ENCODE assay signal across 8 cellular contexts in genomic region chr3:4491873-4492239, GRCh38. TPM values are rescaled to one million over a fixed set of nuclear protein-coding genes. Genes with fewer than 3 reads are reported as not detected.
DNase-seq lines count a peak whose midpoint lies in the region; ATAC-seq, FAIRE-seq and TF ChIP-seq lines count a peak whose summit lies in the region.

No MANE protein-coding gene starts in this region.

- ATAC-seq in K562, result no peak
- no peak for ATAC-seq in lung (ENCODE audit: insufficient read depth, low FRiP score)
- no peak for ATAC-seq in upper lobe of right lung

- H3K36me3 Mint-ChIP-seq in activated naive CD4-positive, alpha-beta T cell treated with anti-CD3 and anti-CD28 coated beads, Interleukin-2, amount 50 U/mL, for 24 hours, result peaks cover 4% of the 10 kb centered on the region

- H3K4me1 Mint-ChIP-seq in activated naive CD4-positive, alpha-beta T cell treated with anti-CD3 and anti-CD28 coated beads, Interleukin-2, amount 50 U/mL, for 24 hours, result peaks cover 34% of the 10 kb centered on the region

- H3K36me3 ChIP-seq in K562 (ENCODE audit: control insufficient read depth, insufficient read depth, low read length) (no peaks in the 10 kb centered on the region), lung (ENCODE audit: control insufficient read depth in 2 of 2, insufficient read depth in 2 of 2, low read length in 2 of 2) (no peaks in the 10 kb centered on the region), upper lobe of right lung (no peaks in the 10 kb centered on the region)

- no peak for TF ChIP-seq CTCF in K562 (IDR thresholded peaks at IDR 0.05 in 2 of 3, conservative IDR thresholded peaks at IDR 0.05 in 1 of 3; ENCODE audit: insufficient read depth in 2 of 3, low read depth in 1 of 3, low read length in 3 of 3)
- TF ChIP-seq CTCF in lung (IDR thresholded peaks at IDR 0.05; ENCODE audit: control extremely low read depth, extremely low read depth), result no peak
- no peak for TF ChIP-seq CTCF in upper lobe of right lung (IDR thresholded peaks at IDR 0.05)

- peak overlapping the region; percentile 94 for H2AFZ ChIP-seq in K562 (ENCODE audit: low read depth, low read length)

- H3K4me3 ChIP-seq in K562, result peak overlapping the region; percentile 61
- peak overlapping the region; percentile 81 for H3K4me3 ChIP-seq in lung
- H3K4me3 ChIP-seq in upper lobe of right lung, result peak overlapping the region; percentile 76

- POLR2A ChIA-PET in K562 (lab: Yijun Ruan, JAX), result interaction anchor here (0.5 to 5.2 kb wide), 7 partner anchors 11 to 459 kb away, joined by 3 to 220 read pairs (median 40); partner anchors contain the start of gene SUMF1

- H3K9me3 ChIP-seq in K562 (replicated peaks; ENCODE audit: control insufficient read depth, insufficient read depth, low read depth, low read length) (no peaks in the 10 kb centered on the region), lung (ENCODE audit: control insufficient read depth in 2 of 2, insufficient read depth in 1 of 2, low read length in 1 of 2) (no peaks in the 10 kb centered on the region), upper lobe of right lung (no peaks in the 10 kb centered on the region)

- 15% methylated on average over 7 of the region's 7 CpGs for WGBS in K562 (ENCODE audit: insufficient coverage, low coverage, missing lambda C conversion rate)
- WGBS in lung, 2 donors, result 20 to 23% methylated on average over 7 of the region's 7 CpGs

- no peak for TF ChIP-seq RAD21 in K562 (CRISPR knock-in tag; conservative IDR thresholded peaks at IDR 0.05 in 1 of 2, IDR thresholded peaks at IDR 0.05 in 1 of 2)

- TF ChIP-seq POLR2A in K562 (conservative IDR thresholded peaks at IDR 0.05), result no peak

- H3K27me3 ChIP-seq in K562 (ENCODE audit: control insufficient read depth in 2 of 2, insufficient read depth in 2 of 2, low read length in 2 of 2) (no peaks in the 10 kb centered on the region), lung (ENCODE audit: control insufficient read depth, insufficient read depth) (no peaks in the 10 kb centered on the region), upper lobe of right lung (no peaks in the 10 kb centered on the region)

- no peaks in the 10 kb centered on the region for H3K27me3 Mint-ChIP-seq in activated naive CD4-positive, alpha-beta T cell treated with anti-CD3 and anti-CD28 coated beads, Interleukin-2, amount 50 U/mL, for 24 hours

- CTCF ChIA-PET in K562 (lab: Yijun Ruan, JAX; ENCODE audit: low intra/inter-chr PET ratio), result no interaction called here

- in situ Hi-C loops in K562 (cut with MboI), result no loop called here

- TF ChIP-seq EP300 in K562 (IDR thresholded peaks at IDR 0.05; ENCODE audit: low read length), result no peak

- FAIRE-seq in K562 (lab: Jason Lieb, UNC), result no peak

- peaks cover 17% of the 10 kb centered on the region; the same call in 2 of the 3 replicates for H3K79me2 ChIP-seq in K562 (ENCODE audit: control insufficient read depth, insufficient read depth, low read length)

- no TSS peak for BruUV-seq in K562 (replicated peaks; lab: Mats Ljungman, UMichigan)

- H3K4me1 ChIP-seq in K562 (replicated peaks in 1 of 2; ENCODE audit: control insufficient read depth in 2 of 2, insufficient read depth in 2 of 2, low read length in 2 of 2), result peaks cover 17 to 25% of the 10 kb centered on the region in 2 experiments
- peaks cover 0 to 5% of the 10 kb centered on the region in 2 donors for H3K4me1 ChIP-seq in lung (ENCODE audit: control insufficient read depth in 2 of 2, insufficient read depth in 2 of 2, low read length in 2 of 2)
- peaks cover 15% of the 10 kb centered on the region for H3K4me1 ChIP-seq in upper lobe of right lung

- no peak overlapping the region for H3K27ac ChIP-seq in K562 (ENCODE audit: extremely low read depth, low read depth, low read length)
- H3K27ac ChIP-seq in lung (ENCODE audit: low read depth in 1 of 2, low read length in 1 of 2), result no peak overlapping the region
- no peak overlapping the region for H3K27ac ChIP-seq in upper lobe of right lung

- DNase-seq in activated naive CD4-positive, alpha-beta T cell (lab: John Stamatoyannopoulos, UW), result no peak
- no peak for DNase-seq in K562 (ENCODE audit: extremely low read depth in 1 of 4, low spot score in 3 of 4)
- DNase-seq in lung (ENCODE audit: low spot score), result no peak
- no peak for DNase-seq in upper lobe of right lung
- no peak for DNase-seq in Ammon's horn (ENCODE audit: low spot score)
- no peak for DNase-seq in stimulated activated naive CD4-positive, alpha-beta T cell treated with Interleukin-2 at 50 U/mL for 16 hours (lab: John Stamatoyannopoulos, UW)
- DNase-seq in NCI-H2196 (lab: John Stamatoyannopoulos, UW; ENCODE audit: unreplicated experiment), result no peak

- peak overlapping the region; percentile 71 to 92; a peak in 3 of 4 replicates for H3K9ac ChIP-seq in K562 (ENCODE audit: insufficient read depth in 1 of 2, low read depth in 2 of 2, low read length in 2 of 2)

- H4K20me1 ChIP-seq in K562 (replicated peaks; ENCODE audit: control insufficient read depth, insufficient read depth, low read length), result no peaks in the 10 kb centered on the region

- intact Hi-C loops in K562 (cut with micrococcal nuclease) (loop anchor here (2.0 kb wide), 1 partner anchor 141 kb away; no protein-coding TSS in a partner anchor), upper lobe of right lung (cut with DNase I) (no loop called here)

- H3K4me2 ChIP-seq in K562 (ENCODE audit: insufficient read depth, low read length), result peak overlapping the region; percentile 91

- H3K4me3 Mint-ChIP-seq in activated naive CD4-positive, alpha-beta T cell treated with anti-CD3 and anti-CD28 coated beads, Interleukin-2, amount 50 U/mL, for 24 hours, result peak overlapping the region; percentile 97

- H3K27ac Mint-ChIP-seq in activated naive CD4-positive, alpha-beta T cell treated with anti-CD3 and anti-CD28 coated beads, Interleukin-2, amount 50 U/mL, for 24 hours, result no peak overlapping the region

- H3K9me3 Mint-ChIP-seq in activated naive CD4-positive, alpha-beta T cell treated with anti-CD3 and anti-CD28 coated beads, Interleukin-2, amount 50 U/mL, for 24 hours, result no peaks in the 10 kb centered on the region

- H3K9me1 ChIP-seq in K562 (ENCODE audit: control insufficient read depth, insufficient read depth, low read length), result peaks cover 4% of the 10 kb centered on the region

TF ChIP-seq in K562, 482 proteins besides CTCF, POLR2A, EP300 and RAD21 (continues in another document):
- no peak for TF ChIP-seq L3MBTL2 (IDR thresholded peaks at IDR 0.05)
- TF ChIP-seq KAT8 (IDR thresholded peaks at IDR 0.05; ENCODE audit: low read depth), result no peak

RNA-seq across cellular contexts. Expression of gene ITPR1, which starts 1.3 kb away (rescaled TPM):
- 159 and 255 TPM in 2 replicates for total RNA-seq in K562 (2011; cell fraction: chromatin; rRNA removed; ENCODE audit: low replicate concordance)
- total RNA-seq in K562 (2011; cell fraction: nucleolus; rRNA removed), result 75.7 and 94.0 TPM in 2 replicates
- total RNA-seq in K562 (2011; cell fraction: nucleoplasm; rRNA removed), result 134 and 202 TPM in 2 replicates
- total RNA-seq in K562 (2014; rRNA removed) (22.4 and 22.9 TPM in 2 replicates), K562 (2014; rRNA removed; fragmentation: Illumina TruSeq; extraction: Trizol) (40.0 and 43.3 TPM in 2 replicates), K562 (2015; rRNA removed; fragmentation: Illumina TruSeq; extraction: Trizol) (31.1 and 32.3 TPM in 2 replicates), K562 (2021) (32.0 and 35.2 TPM in 2 replicates), lung (100 to 1,000 TPM in 1 of 2 donors, 10 to 100 TPM in 1; 66.5 to 152 TPM), upper lobe of right lung (91.7 TPM)
- polyA plus RNA-seq in K562 (2011; rRNA removed) (20.6 and 27.4 TPM in 2 replicates), K562 (2014; fragmentation: Illumina TruSeq; extraction: Trizol) (23.7 and 24.8 TPM in 2 replicates), K562 (2014; fragmentation: Nextera tagmentation; extraction: Ambion mirVana) (10 to 100 TPM; 26.2 to 33.9 TPM), K562 (2014; rRNA removed) (17.7 and 23.5 TPM in 2 replicates), lung (10 to 100 TPM; 12.4 to 21.8 TPM)
- 5.8 and 10.0 TPM in 2 replicates for polyA plus RNA-seq in K562 (2011; cell fraction: cytosol; rRNA removed)
- 33.1 and 38.3 TPM in 2 replicates for polyA plus RNA-seq in K562 (2011; cell fraction: nucleus; rRNA removed)
- 25.5 and 30.9 TPM in 2 replicates for polyA plus RNA-seq in K562 (2012)
- 91.6 and 111 TPM in 2 replicates for polyA minus RNA-seq in K562 (2011; rRNA and poly(A)+ RNA removed)
- 22.8 and 25.6 TPM in 2 replicates for polyA minus RNA-seq in K562 (2011; cell fraction: cytosol; rRNA and poly(A)+ RNA removed)
- polyA minus RNA-seq in K562 (2011; cell fraction: nucleus; rRNA and poly(A)+ RNA removed), result 77.7 and 104 TPM in 2 replicates

RNA-seq across cellular contexts. Expression of gene SUMF1, which starts 24.8 kb away (rescaled TPM):
- total RNA-seq in K562 (2011; cell fraction: chromatin; rRNA removed; ENCODE audit: low replicate concordance), result 20.5 and 21.4 TPM in 2 replicates
- total RNA-seq in K562 (2011; cell fraction: nucleolus; rRNA removed), result 18.0 and 18.2 TPM in 2 replicates
- total RNA-seq in K562 (2011; cell fraction: nucleoplasm; rRNA removed), result 15.5 and 18.3 TPM in 2 replicates
- total RNA-seq in K562 (2014; rRNA removed), result 6.6 and 8.1 TPM in 2 replicates
- 4.2 and 4.6 TPM in 2 replicates for total RNA-seq in K562 (2014; rRNA removed; fragmentation: Illumina TruSeq; extraction: Trizol)
- total RNA-seq in K562 (2015; rRNA removed; fragmentation: Illumina TruSeq; extraction: Trizol), result 4.1 and 4.6 TPM in 2 replicates
- total RNA-seq in K562 (2021), result 5.6 and 6.0 TPM in 2 replicates
- 3.8 and 6.4 TPM in 2 replicates for polyA plus RNA-seq in K562 (2011; rRNA removed)
- polyA plus RNA-seq in K562 (2011; cell fraction: cytosol; rRNA removed), result 5.6 and 16.4 TPM in 2 replicates
- 4.5 and 5.7 TPM in 2 replicates for polyA plus RNA-seq in K562 (2011; cell fraction: nucleus; rRNA removed)
- 3.5 and 4.1 TPM in 2 replicates for polyA plus RNA-seq in K562 (2012)
- 2.9 and 3.7 TPM in 2 replicates for polyA plus RNA-seq in K562 (2014; fragmentation: Illumina TruSeq; extraction: Trizol)
- polyA plus RNA-seq in K562 (2014; fragmentation: Nextera tagmentation; extraction: Ambion mirVana), result 1 to 10 TPM; 1.3 to 1.4 TPM
- polyA plus RNA-seq in K562 (2014; rRNA removed), result 5.2 and 7.4 TPM in 2 replicates
- 10.9 and 15.6 TPM in 2 replicates for polyA minus RNA-seq in K562 (2011; rRNA and poly(A)+ RNA removed)
- 4.8 and 5.0 TPM in 2 replicates for polyA minus RNA-seq in K562 (2011; cell fraction: cytosol; rRNA and poly(A)+ RNA removed)
- 22.3 and 23.8 TPM in 2 replicates for polyA minus RNA-seq in K562 (2011; cell fraction: nucleus; rRNA and poly(A)+ RNA removed)
- 10 to 100 TPM; 35.4 to 50.0 TPM for total RNA-seq in lung
- polyA plus RNA-seq in lung, result 10 to 100 TPM; 11.6 to 27.5 TPM
- 33.3 TPM for total RNA-seq in upper lobe of right lung
